In genomic region chr1:53944469-53945182, GRCh38 we compare ENCODE assay signal across 8 cellular contexts. TPM values are rescaled to one million over a fixed set of nuclear protein-coding genes. Genes with fewer than 3 reads are reported as not detected.
DNase-seq lines count a peak whose midpoint lies in the region; ATAC-seq and TF ChIP-seq lines count a peak whose summit lies in the region.

No MANE protein-coding gene starts in this region.

- POLR2A ChIA-PET in CD8-positive, alpha-beta T cell (lab: Charles Lee) = interaction anchor here (0.9 to 2.3 kb wide), 11 partner anchors 13 to 255 kb away, joined by 3 to 20 read pairs (median 4); partner anchors contain the start of genes CYB5RL, MRPL37, NDC1 and TCEANC2

- peaks cover 34% of the 10 kb centered on the region; the same call in 1 of the 2 replicates for H3K79me2 ChIP-seq in KMS-11 (ENCODE audit: insufficient read depth, low read depth)
- peaks cover 68% of the 10 kb centered on the region for H3K79me2 ChIP-seq in mammary epithelial cell (ENCODE audit: insufficient read depth, low read length)

- peak overlapping the region; percentile 96 for H3K27ac Mint-ChIP-seq in CD8-positive, alpha-beta T cell

- no peak overlapping the region for H4K91ac ChIP-seq in mesenchymal stem cell (ENCODE audit: low read length)

- H3K4me1 Mint-ChIP-seq in CD8-positive, alpha-beta T cell (ENCODE audit: low read depth) = peaks cover 62% of the 10 kb centered on the region

- H4K20me1 ChIP-seq in KMS-11 (ENCODE audit: insufficient read depth) = no peaks in the 10 kb centered on the region
- no peaks in the 10 kb centered on the region for H4K20me1 ChIP-seq in mammary epithelial cell (ENCODE audit: insufficient read depth, low read length)

- peak overlapping the region; percentile 58 for H3K27ac ChIP-seq in CD8-positive, alpha-beta T cell (ENCODE audit: low read depth, low read length)
- H3K27ac ChIP-seq in KMS-11 (no peak overlapping the region), mammary epithelial cell (ENCODE audit: insufficient read depth, low read depth, low read length) (peak overlapping the region; percentile 84), mesenchymal stem cell (ENCODE audit: low read length, poor library complexity, severe bottlenecking) (peak overlapping the region; percentile 75)

- no peaks in the 10 kb centered on the region for H3K27me3 ChIP-seq in CD8-positive, alpha-beta T cell (ENCODE audit: insufficient read depth, low read length)
- no peaks in the 10 kb centered on the region for H3K27me3 ChIP-seq in KMS-11 (ENCODE audit: insufficient read depth, low read depth)
- H3K27me3 ChIP-seq in mammary epithelial cell (ENCODE audit: insufficient read depth, low read length) = no peaks in the 10 kb centered on the region
- no peaks in the 10 kb centered on the region for H3K27me3 ChIP-seq in mesenchymal stem cell (ENCODE audit: control insufficient read depth in 1 of 2, insufficient read depth in 1 of 2, low read length in 2 of 2)

- TF ChIP-seq CTCF in CD8-positive, alpha-beta T cell (IDR thresholded peaks at IDR 0.05) = no peak
- TF ChIP-seq CTCF in KMS-11 (conservative IDR thresholded peaks at IDR 0.05; ENCODE audit: low read depth, low read length) (no peak), mammary epithelial cell (conservative IDR thresholded peaks at IDR 0.05 in 1 of 2, IDR thresholded peaks at IDR 0.05 in 1 of 2; ENCODE audit: extremely low read depth in 1 of 2, insufficient read depth in 1 of 2, low read depth in 1 of 2, low read length in 2 of 2) (no peak)

- peak overlapping the region; percentile 98 for H3K4me3 Mint-ChIP-seq in CD8-positive, alpha-beta T cell

- intact Hi-C loops in CD8-positive, alpha-beta T cell (cut with DNase I, micrococcal nuclease) = loop anchor here (1.0 to 10.0 kb wide), 8 partner anchors 55 to 1887 kb away; partner anchors contain the start of genes BTF3L4 (in 1 of the 2), CC2D1B (in 1 of the 2), CPT2 (in 1 of the 2) and CZIB (in 1 of the 2)
- intact Hi-C loops in mammary epithelial cell (cut with micrococcal nuclease) = loop anchor here (2.0 kb wide), 1 partner anchor 38 kb away; no protein-coding TSS in a partner anchor

- H2BK15ac ChIP-seq in mesenchymal stem cell (ENCODE audit: low read depth, poor library complexity, severe bottlenecking) = no peak overlapping the region

- H3K4me3 ChIP-seq in CD8-positive, alpha-beta T cell (ENCODE audit: low read depth, low read length) = peak overlapping the region; percentile 65
- H3K4me3 ChIP-seq in KMS-11 (IDR thresholded peaks at IDR 0.05; ENCODE audit: insufficient read depth, low read depth, low read length) (peak overlapping the region; percentile 93), mammary epithelial cell (replicated peaks in 1 of 3; ENCODE audit: insufficient read depth in 1 of 3, low read depth in 2 of 3, low read length in 3 of 3) (peak overlapping the region; percentile 90 to 99 (median 96)), mesenchymal stem cell (ENCODE audit: insufficient read depth in 1 of 2, low read depth in 1 of 2, low read length in 2 of 2) (peak overlapping the region; percentile 92 to 96)

- no peaks in the 10 kb centered on the region for H3K27me3 Mint-ChIP-seq in CD8-positive, alpha-beta T cell (ENCODE audit: low read depth)

- peak overlapping the region; percentile 30; the same call in 1 of the 2 replicates for H3K9ac ChIP-seq in KMS-11
- H3K9ac ChIP-seq in mammary epithelial cell (ENCODE audit: insufficient read depth, low read length) = peak overlapping the region; percentile 64
- peak overlapping the region; percentile 97 for H3K9ac ChIP-seq in mesenchymal stem cell (ENCODE audit: low read length)

- H3K14ac ChIP-seq in mesenchymal stem cell (ENCODE audit: low read length in 2 of 2) = no peak overlapping the region

- no peak overlapping the region for H4K8ac ChIP-seq in mesenchymal stem cell (ENCODE audit: low read length)

- H3K4me1 ChIP-seq in CD8-positive, alpha-beta T cell (ENCODE audit: insufficient read depth, low read length) = peaks cover 27% of the 10 kb centered on the region
- H3K4me1 ChIP-seq in KMS-11 (ENCODE audit: low read depth, poor library complexity, severe bottlenecking) (peaks cover 25% of the 10 kb centered on the region), mammary epithelial cell (ENCODE audit: insufficient read depth, low read length) (peaks cover 24% of the 10 kb centered on the region), mesenchymal stem cell (ENCODE audit: control insufficient read depth, insufficient read depth, low read depth, low read length) (peaks cover 10% of the 10 kb centered on the region)

- H3K4me2 ChIP-seq in KMS-11 = peak overlapping the region; percentile 93
- H3K4me2 ChIP-seq in mammary epithelial cell (ENCODE audit: insufficient read depth, low read depth, low read length) = peak overlapping the region; percentile 78
- H3K4me2 ChIP-seq in mesenchymal stem cell (ENCODE audit: low read length, poor library complexity, severe bottlenecking) = peak overlapping the region; percentile 80

- TSS peak; percentile 15 for BruUV-seq in mammary epithelial cell (replicated peaks; lab: Mats Ljungman, UMichigan)

- H2AFZ ChIP-seq in KMS-11 (ENCODE audit: low read depth) (peak overlapping the region; percentile 94), mammary epithelial cell (ENCODE audit: low read depth, low read length) (peak overlapping the region; percentile 99), mesenchymal stem cell (ENCODE audit: low read depth, low read length) (no peak overlapping the region)

- peak overlapping the region in 1 of 2 experiments; percentile 52 for H3K4ac ChIP-seq in mesenchymal stem cell (ENCODE audit: low read depth in 1 of 2, low read length in 2 of 2)

- peaks cover 10% of the 10 kb centered on the region for H3K36me3 Mint-ChIP-seq in CD8-positive, alpha-beta T cell

- no peak overlapping the region for H3K23ac ChIP-seq in mesenchymal stem cell (ENCODE audit: low read length in 2 of 2)

- dilution Hi-C loops in mammary epithelial cell (cut with HindIII; ENCODE audit: low sequenced_read_pairs) = no loop called here

- WGBS in mammary epithelial cell (ENCODE audit: low coverage, missing lambda C conversion rate) = 56% methylated on average over 19 of the region's 20 CpGs
- WGBS in mesenchymal stem cell = 75% methylated on average over 19 of the region's 20 CpGs

- H3K36me3 ChIP-seq in CD8-positive, alpha-beta T cell (ENCODE audit: insufficient read depth, low read length) = no peaks in the 10 kb centered on the region
- H3K36me3 ChIP-seq in KMS-11 (ENCODE audit: insufficient read depth) = no peaks in the 10 kb centered on the region
- H3K36me3 ChIP-seq in mammary epithelial cell (ENCODE audit: insufficient read depth, low read length) = peaks cover under 1% of the 10 kb centered on the region
- H3K36me3 ChIP-seq in mesenchymal stem cell (ENCODE audit: control insufficient read depth in 1 of 2, insufficient read depth in 2 of 2, low read depth in 1 of 2, low read length in 2 of 2) = peaks cover 3 to 11% of the 10 kb centered on the region in 2 experiments

- H3K9me3 Mint-ChIP-seq in CD8-positive, alpha-beta T cell = no peaks in the 10 kb centered on the region

- no peak overlapping the region for H2BK12ac ChIP-seq in mesenchymal stem cell (ENCODE audit: low read length in 2 of 2)

- no peak for ATAC-seq in CD8-positive, alpha-beta T cell
- no peak for ATAC-seq in HG02678 (IDR thresholded peaks at IDR 0.05; ENCODE audit: unreplicated experiment)

- H2BK5ac ChIP-seq in mesenchymal stem cell (ENCODE audit: low read depth, low read length, poor library complexity, severe bottlenecking) = no peak overlapping the region

- peaks cover 16% of the 10 kb centered on the region for H3K79me1 ChIP-seq in mesenchymal stem cell (replicated peaks; ENCODE audit: low read length, poor library complexity, severe bottlenecking)

- in situ Hi-C loops in mammary epithelial cell (cut with MboI; ENCODE audit: low sequenced_read_pairs in 2 of 2) = no loop called here

- H2BK120ac ChIP-seq in mesenchymal stem cell (ENCODE audit: low read depth, low read length) = no peak overlapping the region

- peak overlapping the region; percentile 35 to 82 for H3K18ac ChIP-seq in mesenchymal stem cell (ENCODE audit: low read depth in 1 of 2, low read length in 2 of 2)

- H2AK5ac ChIP-seq in mesenchymal stem cell (ENCODE audit: low read length, severe bottlenecking) = peak overlapping the region; percentile 25

- no peak for DNase-seq in CD8-positive, alpha-beta T cell
- DNase-seq in mammary epithelial cell (peak; percentile 18), mesenchymal stem cell (peak; percentile 34), NCI-H446 treated with DMSO at 0.1 percent for 48 hours (lab: John Stamatoyannopoulos, UW) (no peak)
- no peak for DNase-seq in activated effector memory CD4-positive, alpha-beta T cell treated with anti-CD3 and anti-CD28 coated beads, Interleukin-2, amount 50 U/mL, for 16 hours
- no peak for DNase-seq in activated CD4-positive, CD25-positive, alpha-beta regulatory T cell treated with anti-CD3 and anti-CD28 coated beads, Interleukin-2, amount 50 U/mL, for 72 hours

- CTCF ChIA-PET in CD8-positive, alpha-beta T cell (lab: Charles Lee) = interaction anchor here (1.2 to 9.7 kb wide), 5 partner anchors 12 to 108 kb away, joined by 3 to 105 read pairs (median 3); partner anchors contain the start of gene TMEM59
- CTCF ChIA-PET in mammary epithelial cell (lab: Charles Lee; ENCODE audit: low non-redundant PET) = no interaction called here

- no peaks in the 10 kb centered on the region for H3K9me3 ChIP-seq in CD8-positive, alpha-beta T cell (ENCODE audit: low read length)
- H3K9me3 ChIP-seq in mammary epithelial cell (replicated peaks; ENCODE audit: insufficient read depth, low read length) (no peaks in the 10 kb centered on the region), mesenchymal stem cell (ENCODE audit: control insufficient read depth, low read length) (no peaks in the 10 kb centered on the region)

RNA-seq across cellular contexts. Expression of gene IFT25, which starts 0.9 kb away (rescaled TPM):
- total RNA-seq in CD8-positive, alpha-beta T cell = 10 to 100 TPM; 12.8 to 13.1 TPM
- total RNA-seq in mammary epithelial cell = 10 to 100 TPM; 14.3 to 33.7 TPM
- 20.7 TPM for polyA plus RNA-seq in mammary epithelial cell
- polyA minus RNA-seq in mammary epithelial cell = 14.2 TPM
- 30.6 TPM for polyA plus RNA-seq in mesenchymal stem cell (2013, experiment 1 of 2)
- 33.0 TPM for polyA plus RNA-seq in mesenchymal stem cell (2013, experiment 2 of 2)

RNA-seq across cellular contexts. Expression of gene LRRC42, which starts 1.5 kb away (rescaled TPM):
- 1 to 10 TPM; 4.3 to 4.7 TPM for total RNA-seq in CD8-positive, alpha-beta T cell
- total RNA-seq in mammary epithelial cell = 10 to 100 TPM; 43.7 to 61.0 TPM
- polyA plus RNA-seq in mammary epithelial cell = 53.4 TPM
- polyA minus RNA-seq in mammary epithelial cell = 39.4 TPM
- 34.6 TPM for polyA plus RNA-seq in mesenchymal stem cell (2013, experiment 1 of 2)
- 34.2 TPM for polyA plus RNA-seq in mesenchymal stem cell (2013, experiment 2 of 2)

RNA-seq across cellular contexts. Expression of gene DIO1, which starts 50.6 kb away (rescaled TPM):
- total RNA-seq in CD8-positive, alpha-beta T cell = not detected
- not detected for total RNA-seq in mammary epithelial cell
- not detected for polyA plus RNA-seq in mammary epithelial cell
- polyA minus RNA-seq in mammary epithelial cell = not detected
- not detected for polyA plus RNA-seq in mesenchymal stem cell (2013, experiment 1 of 2)
- not detected for polyA plus RNA-seq in mesenchymal stem cell (2013, experiment 2 of 2)

RNA-seq across cellular contexts. Expression of gene YIPF1, which starts 55.0 kb away (rescaled TPM):
- total RNA-seq in CD8-positive, alpha-beta T cell = 1 to 10 TPM; 4.6 to 5.4 TPM
- total RNA-seq in mammary epithelial cell = 10 to 100 TPM; 21.6 to 24.8 TPM
- 24.8 TPM for polyA plus RNA-seq in mammary epithelial cell
- 56.8 TPM for polyA minus RNA-seq in mammary epithelial cell
- polyA plus RNA-seq in mesenchymal stem cell (2013, experiment 1 of 2) = 39.7 TPM
- 40.4 TPM for polyA plus RNA-seq in mesenchymal stem cell (2013, experiment 2 of 2)

Comparison
In these comparisons a context has a peak if more than half of its experiments do, and no peak if none do; other contexts are left out.
1. DNase-seq: peak in mammary epithelial cell (single experiment) and mesenchymal stem cell (single experiment); none in CD8-positive, alpha-beta T cell (0 of 7), activated effector memory CD4-positive, alpha-beta T cell treated with anti-CD3 and anti-CD28 coated beads, Interleukin-2, amount 50 U/mL, for 16 hours (single experiment), activated CD4-positive, CD25-positive, alpha-beta regulatory T cell treated with anti-CD3 and anti-CD28 coated beads, Interleukin-2, amount 50 U/mL, for 72 hours (single experiment) and NCI-H446 treated with DMSO at 0.1 percent for 48 hours (single experiment).
2. H3K9ac ChIP-seq: peak in every context shown above with its lines; median percentile 97 in mesenchymal stem cell; 64 in mammary epithelial cell; 30 in KMS-11.
3. RNA of gene LRRC42, which starts 1.5 kb away (total RNA-seq): 43.7 to 61.0 TPM in mammary epithelial cell; 4.3 to 4.7 TPM in CD8-positive, alpha-beta T cell; every median in the first group is over 4 times any median in the second.
4. Peak in every context shown above with its lines, with median percentiles within 50 percentile points of each other: H3K4me3 ChIP-seq and H3K4me2 ChIP-seq.